ENCODE assay signal across 11 cellular contexts in the genomic region with DNA sequence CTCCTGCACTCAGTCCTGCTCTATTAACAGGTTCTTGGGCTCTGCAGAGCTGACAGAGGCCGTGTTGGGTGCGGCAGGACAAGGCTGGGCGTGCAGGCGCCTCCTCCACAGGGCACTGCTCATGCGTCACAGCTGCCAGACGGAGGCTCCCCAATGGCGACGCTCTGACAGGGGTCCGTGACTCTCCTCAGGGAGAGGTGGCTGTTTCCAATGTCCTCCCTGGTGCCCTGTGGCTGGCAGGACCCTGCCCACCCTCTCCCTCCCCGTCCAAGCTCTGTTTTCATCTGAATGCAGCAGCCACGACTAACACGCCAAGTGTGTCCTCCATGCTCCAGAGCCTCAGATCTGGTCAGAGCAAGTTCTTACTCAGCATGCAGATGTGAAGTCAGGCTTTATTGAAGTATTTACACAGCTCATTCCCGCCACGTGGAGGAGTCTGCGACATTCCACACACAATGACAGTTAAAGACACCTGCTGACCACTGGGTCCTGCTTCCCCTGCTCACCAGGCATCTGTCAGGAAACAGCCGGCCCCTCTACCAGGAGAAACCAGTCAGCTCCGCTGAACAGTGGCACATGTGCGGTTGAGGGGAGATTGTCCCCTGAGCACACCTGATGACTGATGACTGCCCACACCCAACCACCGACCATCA.
A peak's percentile ranks its signal among the peaks of the same experiment; 100 is the strongest.
DNase-seq lines count a peak whose midpoint lies in the region; ATAC-seq, FAIRE-seq and TF ChIP-seq lines count a peak whose summit lies in the region.
"Had no signal": no experiment of that assay in that cellular context is flagged by ENCODE, and none has a peak within 500 bp of the region (broad histone marks: within the 10 kb centered on the region; RNA-seq: fewer than 3 reads in every experiment).

No MANE protein-coding gene starts in this region.

- 76% methylated on average over 18 of the region's 19 CpGs; no CpG with 5 or more reads in 1 of the 2 experiments for WGBS in H1 (ENCODE audit: extremely low coverage in 1 of 2, insufficient coverage in 1 of 2, insufficient read length in 1 of 2, insufficient replicate concordance in 2 of 2, low coverage in 1 of 2, low lambda C conversion rate in 2 of 2, missing lambda C conversion rate in 1 of 2), 2 experiments
- WGBS in pancreas, 2 donors = 49 to 51% methylated on average over 18 to 19 of the region's 19 CpGs

- POLR2A ChIA-PET in H1 (lab: Charles Lee; ENCODE audit: partially characterized antibody) = no interaction called here

- H3K9me3 ChIP-seq in H1 (ENCODE audit: insufficient read depth in 2 of 2, low read depth in 1 of 2, low read length in 1 of 2) (no peaks in the 10 kb centered on the region), pancreas (no peaks in the 10 kb centered on the region)
- H3K9me3 ChIP-seq: right lobe of liver had no signal

- H3K18ac ChIP-seq in H1 (ENCODE audit: extremely low read depth, low read length) = no peak overlapping the region

- H4K20me1 ChIP-seq in H1 (replicated peaks in 1 of 2; ENCODE audit: control insufficient read depth in 1 of 2, insufficient read depth in 2 of 2, low read length in 2 of 2) = no peaks in the 10 kb centered on the region

- H3K27me3 ChIP-seq in H1 (replicated peaks in 1 of 4; ENCODE audit: control insufficient read depth in 3 of 4, extremely low read depth in 1 of 4, insufficient read depth in 3 of 4, low read length in 3 of 4) = peaks cover 0 to 3% (median 2%) of the 10 kb centered on the region in 4 experiments; a peak in 3 of 7 replicates
- no peaks in the 10 kb centered on the region for H3K27me3 ChIP-seq in pancreas
- H3K27me3 ChIP-seq: right lobe of liver had no signal

- H3K56ac ChIP-seq in H1 (replicated peaks; ENCODE audit: insufficient read length, low read depth, low read length) = no peak overlapping the region

- H3K4me3 ChIP-seq in H1 (ENCODE audit: extremely low read depth in 1 of 4, insufficient read depth in 2 of 4, low read depth in 3 of 4, low read length in 4 of 4) = no peak overlapping the region
- no peak overlapping the region for H3K4me3 ChIP-seq in pancreas
- H3K4me3 ChIP-seq: right lobe of liver had no signal

- H3K27ac ChIP-seq in H1 (ENCODE audit: low read depth, low read length) (no peak overlapping the region), pancreas (no peak overlapping the region)
- H3K27ac ChIP-seq: right lobe of liver had no signal

- no peak overlapping the region for H2BK5ac ChIP-seq in H1 (ENCODE audit: low read depth, low read length)

- no peaks in the 10 kb centered on the region for H3K79me2 ChIP-seq in H1 (ENCODE audit: control insufficient read depth in 1 of 2, insufficient read depth in 2 of 2, low read length in 2 of 2)

- H3K4me1 ChIP-seq in H1 (replicated peaks in 1 of 4; ENCODE audit: control insufficient read depth in 3 of 4, insufficient read depth in 4 of 4, low read length in 3 of 4) = peaks cover 0 to 20% (median 13%) of the 10 kb centered on the region in 4 experiments; a peak in 6 of 7 replicates
- H3K4me1 ChIP-seq in pancreas = no peaks in the 10 kb centered on the region

- 0 out of 2 replicates have a peak, but pooled peaks cover 2% of the 10 kb centered on the region for H3K79me1 ChIP-seq in H1 (ENCODE audit: low read depth, low read length)

- no peak for TF ChIP-seq CTCF in H1 (IDR thresholded peaks at IDR 0.05; ENCODE audit: control extremely low read depth in 1 of 3, insufficient read depth in 1 of 3, low read depth in 1 of 3, low read length in 3 of 3)
- no peak for TF ChIP-seq CTCF in pancreas (IDR thresholded peaks at IDR 0.05)

- no peak overlapping the region for H3K4me2 ChIP-seq in H1 (ENCODE audit: insufficient read depth in 1 of 2, low read depth in 2 of 2, low read length in 2 of 2)

- ATAC-seq in pancreas (peak in 3 of 4 donors; percentile 30 to 57 (median 50)), GM19397 (IDR thresholded peaks at IDR 0.05; ENCODE audit: unreplicated experiment) (no peak), HG03432 (IDR thresholded peaks at IDR 0.05; ENCODE audit: unreplicated experiment) (no peak)
- ATAC-seq: right lobe of liver; stimulated activated memory B cell treated with anti-CD40 and anti-IgM and Interleukin-4, amounts not matched to agents 10 μg/mL and 1 μg/mL and 100 μg/mL, for 72 hours had no signal

- peak overlapping the region; percentile 90 for H2AK5ac ChIP-seq in H1 (ENCODE audit: low read depth, low read length)

- H3K4ac ChIP-seq in H1 (replicated peaks; ENCODE audit: insufficient read length, low read depth, low read length) = no peak overlapping the region

- TF ChIP-seq POLR2A in H1 (IDR thresholded peaks at IDR 0.05; ENCODE audit: control extremely low read depth in 1 of 2, low read depth in 2 of 2, low read length in 2 of 2) = no peak

- intact Hi-C loops in pancreas (cut with DNase I) = no loop called here

- H3K23me2 ChIP-seq in H1 (ENCODE audit: low read depth, low read length) = peaks cover 11% of the 10 kb centered on the region; the same call in 1 of the 2 replicates

- no peak overlapping the region for H3K14ac ChIP-seq in H1 (ENCODE audit: insufficient read length)

- no peak overlapping the region for H4K91ac ChIP-seq in H1 (replicated peaks; ENCODE audit: insufficient read length, low read length)

- no peak overlapping the region for H3K23ac ChIP-seq in H1 (ENCODE audit: insufficient read length)

- 0 out of 2 replicates have a peak overlapping the region, but pooled peaks have one; percentile 95 for H2BK15ac ChIP-seq in H1 (ENCODE audit: low read length)

- no peak overlapping the region for H2AFZ ChIP-seq in H1 (ENCODE audit: low read length)

- CTCF ChIA-PET in H1 (lab: Charles Lee; ENCODE audit: partially characterized antibody) = interaction anchor here (1.5 to 1.6 kb wide), 3 partner anchors 8 to 116 kb away, joined by 3 to 6 read pairs (median 4); a partner anchor contains a TSS

- H2BK120ac ChIP-seq in H1 (replicated peaks; ENCODE audit: low read depth, low read length) = no peak overlapping the region

- H2BK12ac ChIP-seq in H1 (ENCODE audit: low read depth, low read length) = peak overlapping the region; percentile 23; the same call in 1 of the 2 replicates

- TF ChIP-seq RAD21 in H1 (IDR thresholded peaks at IDR 0.05 in 1 of 2, conservative IDR thresholded peaks at IDR 0.05 in 1 of 2; ENCODE audit: low read depth in 2 of 2, low read length in 2 of 2) = no peak

- FAIRE-seq in H1 (lab: Jason Lieb, UNC) (no peak), pancreas (lab: Jason Lieb, UNC) (no peak), HTR-8/SVneo (lab: Jason Lieb, UNC) (no peak)

- H2BK20ac ChIP-seq in H1 (ENCODE audit: low read length) = 0 out of 2 replicates have a peak overlapping the region, but pooled peaks have one; percentile 72

- H3K9ac ChIP-seq in H1 (replicated peaks in 1 of 4; ENCODE audit: extremely low read depth in 1 of 4, low read depth in 3 of 4, low read length in 3 of 4) = no peak overlapping the region

- H4K5ac ChIP-seq in H1 (ENCODE audit: insufficient read length, low read depth, low read length) = no peak overlapping the region

- no peak overlapping the region; the same call in 1 of the 2 replicates for H4K8ac ChIP-seq in H1 (ENCODE audit: extremely low read depth, insufficient read depth, low read length)

- no peak for TF ChIP-seq EP300 in H1 (IDR thresholded peaks at IDR 0.05; ENCODE audit: borderline replicate concordance in 1 of 2, low read depth in 2 of 2, low read length in 2 of 2)

- H3K36me3 ChIP-seq in H1 (ENCODE audit: control insufficient read depth in 2 of 4, insufficient read depth in 4 of 4, low read length in 3 of 4) (no peaks in the 10 kb centered on the region), pancreas (no peaks in the 10 kb centered on the region)
- H3K36me3 ChIP-seq: right lobe of liver had no signal

- peak; percentile 77 for DNase-seq in DMS79 treated with DMSO at 0.1 percent for 48 hours (lab: John Stamatoyannopoulos, UW)
- peak; percentile 45 for DNase-seq in NCI-H187 treated with DMSO at 0.1 percent for 48 hours (lab: John Stamatoyannopoulos, UW)
- DNase-seq in H1 (ENCODE audit: low read depth in 1 of 2, low spot score in 2 of 2) = no peak
- peak in 2 of 6 donors; percentile 34 to 63 for DNase-seq in pancreas
- DNase-seq in HTR-8/SVneo (ENCODE audit: insufficient read length, low spot score) = no peak
- DNase-seq: cerebellar nuclear complex, GOT3 had no signal

TF ChIP-seq in H1, 55 proteins besides CTCF, POLR2A, EP300 and RAD21:
- TF ChIP-seq SUZ12 (IDR thresholded peaks at IDR 0.05; ENCODE audit: low read length) = no peak
- no peak for TF ChIP-seq SIN3A (conservative IDR thresholded peaks at IDR 0.05 in 1 of 2, IDR thresholded peaks at IDR 0.05 in 1 of 2; ENCODE audit: low read depth in 1 of 2, low read length in 2 of 2)
- TF ChIP-seq KDM1A (IDR thresholded peaks at IDR 0.05; ENCODE audit: borderline replicate concordance, low read length) = no peak
- TF ChIP-seq NANOG (IDR thresholded peaks at IDR 0.05; ENCODE audit: insufficient read depth, low read depth, low read length, poor library complexity, severe bottlenecking) = no peak
- TF ChIP-seq, protein P1, sequence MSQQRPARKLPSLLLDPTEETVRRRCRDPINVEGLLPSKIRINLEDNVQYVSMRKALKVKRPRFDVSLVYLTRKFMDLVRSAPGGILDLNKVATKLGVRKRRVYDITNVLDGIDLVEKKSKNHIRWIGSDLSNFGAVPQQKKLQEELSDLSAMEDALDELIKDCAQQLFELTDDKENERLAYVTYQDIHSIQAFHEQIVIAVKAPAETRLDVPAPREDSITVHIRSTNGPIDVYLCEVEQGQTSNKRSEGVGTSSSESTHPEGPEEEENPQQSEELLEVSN (IDR thresholded peaks at IDR 0.05) = no peak
- TF ChIP-seq, protein P2, sequence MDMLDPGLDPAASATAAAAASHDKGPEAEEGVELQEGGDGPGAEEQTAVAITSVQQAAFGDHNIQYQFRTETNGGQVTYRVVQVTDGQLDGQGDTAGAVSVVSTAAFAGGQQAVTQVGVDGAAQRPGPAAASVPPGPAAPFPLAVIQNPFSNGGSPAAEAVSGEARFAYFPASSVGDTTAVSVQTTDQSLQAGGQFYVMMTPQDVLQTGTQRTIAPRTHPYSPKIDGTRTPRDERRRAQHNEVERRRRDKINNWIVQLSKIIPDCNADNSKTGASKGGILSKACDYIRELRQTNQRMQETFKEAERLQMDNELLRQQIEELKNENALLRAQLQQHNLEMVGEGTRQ (IDR thresholded peaks at IDR 0.05; ENCODE audit: low read length) = no peak
- TF ChIP-seq TBP (IDR thresholded peaks at IDR 0.05; ENCODE audit: low read depth, low read length) = no peak
- no peak for TF ChIP-seq BACH1 (IDR thresholded peaks at IDR 0.05; ENCODE audit: low read length)
- no peak for TF ChIP-seq SP2 (IDR thresholded peaks at IDR 0.05; ENCODE audit: low read length)
- TF ChIP-seq GTF2F1 (IDR thresholded peaks at IDR 0.05; ENCODE audit: borderline replicate concordance, low read depth, low read length) = no peak

Comparison
In these comparisons a context has a peak if more than half of its experiments do, and no peak if none do; other contexts are left out.
1. DNase-seq: peak in DMS79 treated with DMSO at 0.1 percent for 48 hours (single experiment) and NCI-H187 treated with DMSO at 0.1 percent for 48 hours (single experiment); none in H1 (0 of 2) and HTR-8/SVneo (single experiment).
2. ATAC-seq: peak in pancreas (3 of 4); none in GM19397 (single experiment) and HG03432 (single experiment).